In the genomic region with DNA sequence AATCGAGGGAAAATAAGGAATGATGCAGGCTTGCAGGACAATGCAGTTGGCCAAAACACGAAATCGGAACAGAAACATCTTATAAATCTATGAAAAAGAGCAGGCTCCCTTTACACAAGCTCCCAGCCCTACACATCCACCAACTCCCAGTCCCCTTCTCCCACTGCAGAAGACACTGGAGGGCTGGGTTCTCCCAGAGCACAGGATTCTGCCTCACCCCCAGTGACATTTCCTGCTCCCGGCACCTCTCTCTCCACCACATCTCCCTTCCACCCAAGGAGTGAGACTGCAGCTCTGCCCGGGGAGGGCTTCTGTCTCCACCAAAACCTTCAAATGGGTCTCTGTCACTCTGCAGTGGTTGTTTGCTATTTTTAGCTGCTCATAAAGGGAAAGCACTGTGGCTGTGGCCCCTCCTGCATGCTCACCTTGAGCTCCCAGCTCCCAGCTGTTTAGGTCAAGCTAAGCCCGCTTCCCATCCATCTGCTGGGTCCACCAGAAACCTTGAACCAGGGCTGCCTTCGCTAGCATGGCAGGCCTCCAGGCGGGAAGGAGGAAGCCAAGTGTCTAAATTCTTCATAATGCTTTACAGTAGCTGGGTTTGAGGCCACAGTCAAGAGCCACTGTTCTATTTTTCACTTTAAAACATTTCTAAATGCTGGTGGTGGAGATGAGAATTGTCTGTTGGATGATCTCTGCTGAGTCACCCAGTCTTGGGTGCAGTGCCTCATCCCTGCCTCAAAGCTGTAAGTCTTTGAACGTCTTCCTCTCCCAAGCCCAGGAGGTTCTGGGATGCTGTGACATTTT, we compare ENCODE assay signal across 8 cellular contexts. TPM values are rescaled to one million over a fixed set of nuclear protein-coding genes. Genes with fewer than 3 reads are reported as not detected.
DNase-seq lines count a peak whose midpoint lies in the region; ATAC-seq and TF ChIP-seq lines count a peak whose summit lies in the region.

No MANE protein-coding gene starts in this region.

- dilution Hi-C loops in mammary epithelial cell (cut with HindIII; ENCODE audit: low sequenced_read_pairs) = no loop called here

- TF ChIP-seq POLR2A in ovary (IDR thresholded peaks at IDR 0.05) = no peak

- CTCF ChIA-PET in mammary epithelial cell (lab: Charles Lee; ENCODE audit: low non-redundant PET) = interaction anchor here (0.9 kb wide), 1 partner anchor 49 kb away, joined by 3 read pairs; no protein-coding TSS in a partner anchor

- no peaks in the 10 kb centered on the region for H4K20me1 ChIP-seq in Loucy (ENCODE audit: insufficient read depth, low read length, poor library complexity, severe bottlenecking)
- H4K20me1 ChIP-seq in mammary epithelial cell (ENCODE audit: insufficient read depth, low read length) = no peaks in the 10 kb centered on the region

- peak overlapping the region; percentile 87; the same call in 1 of the 2 replicates for H3K27ac ChIP-seq in C4-2B
- H3K27ac ChIP-seq in mammary epithelial cell (ENCODE audit: insufficient read depth, low read depth, low read length) = peak overlapping the region; percentile 83
- H3K27ac ChIP-seq in ovary = peak overlapping the region in 1 of 2 donors; percentile 63

- no peak for ATAC-seq in HG03460 (IDR thresholded peaks at IDR 0.05; ENCODE audit: unreplicated experiment)
- ATAC-seq in GM21786 (IDR thresholded peaks at IDR 0.05; ENCODE audit: unreplicated experiment) = no peak

- H3F3A ChIP-seq in Loucy (ENCODE audit: low read depth) = peaks cover 14% of the 10 kb centered on the region; the same call in 1 of the 2 replicates

- H3K9me3 ChIP-seq in Loucy (ENCODE audit: insufficient read depth, low read depth, low read length) (no peaks in the 10 kb centered on the region), mammary epithelial cell (replicated peaks; ENCODE audit: insufficient read depth, low read length) (no peaks in the 10 kb centered on the region), ovary (no peaks in the 10 kb centered on the region)

- no peaks in the 10 kb centered on the region for H3K27me3 ChIP-seq in Loucy (ENCODE audit: insufficient read depth, low read length, poor library complexity, severe bottlenecking)
- H3K27me3 ChIP-seq in mammary epithelial cell (ENCODE audit: insufficient read depth, low read length) = no peaks in the 10 kb centered on the region
- no peaks in the 10 kb centered on the region for H3K27me3 ChIP-seq in ovary

- H3K79me2 ChIP-seq in Loucy (ENCODE audit: insufficient read depth, low read length) (no peaks in the 10 kb centered on the region), mammary epithelial cell (ENCODE audit: insufficient read depth, low read length) (peaks cover 16% of the 10 kb centered on the region)

- TF ChIP-seq EP300 in ovary (IDR thresholded peaks at IDR 0.05) = no peak

- in situ Hi-C loops in mammary epithelial cell (cut with MboI; ENCODE audit: low sequenced_read_pairs in 2 of 2) = no loop called here

- H3K4me3 ChIP-seq in Loucy (ENCODE audit: low read length, poor library complexity, severe bottlenecking) (peak overlapping the region; percentile 31), mammary epithelial cell (replicated peaks in 1 of 3; ENCODE audit: insufficient read depth in 1 of 3, low read depth in 2 of 3, low read length in 3 of 3) (no peak overlapping the region), ovary (no peak overlapping the region)

- peak; percentile 68 for DNase-seq in mammary epithelial cell
- DNase-seq in ovary = peak in 4 of 5 donors; percentile 70 to 81 (median 78)
- no peak for DNase-seq in T-helper 9 cell
- DNase-seq in activated CD4-positive, alpha-beta T cell treated with anti-CD3 and anti-CD28 coated beads, Interleukin-2, amount 50 U/mL, for 1 hour = no peak

- BruUV-seq in mammary epithelial cell (replicated peaks; lab: Mats Ljungman, UMichigan) = no TSS peak

- intact Hi-C loops in mammary epithelial cell (cut with micrococcal nuclease) (no loop called here), ovary (cut with DNase I) (loop anchor here in 2 of 4 donors (10.0 kb wide), 2 partner anchors 48 to 72 kb away; no protein-coding TSS in a partner anchor)

- H3K36me3 ChIP-seq in Loucy (ENCODE audit: insufficient read depth, low read length) (no peaks in the 10 kb centered on the region), mammary epithelial cell (ENCODE audit: insufficient read depth, low read length) (no peaks in the 10 kb centered on the region), ovary (no peaks in the 10 kb centered on the region)

- 75% methylated on average over 9 of the region's 9 CpGs for WGBS in mammary epithelial cell (ENCODE audit: low coverage, missing lambda C conversion rate)
- WGBS in ovary, 3 donors = 27 to 39% (median 37%) methylated on average over 9 of the region's 9 CpGs

- H3K4me1 ChIP-seq in Loucy (ENCODE audit: insufficient read depth, low read length, poor library complexity, severe bottlenecking) = peaks cover 43% of the 10 kb centered on the region
- peaks cover 44% of the 10 kb centered on the region for H3K4me1 ChIP-seq in mammary epithelial cell (ENCODE audit: insufficient read depth, low read length)
- H3K4me1 ChIP-seq in ovary (ENCODE audit: insufficient read depth) = peaks cover 24% of the 10 kb centered on the region

- TF ChIP-seq CTCF in C4-2B (conservative IDR thresholded peaks at IDR 0.05) = no peak
- no peak for TF ChIP-seq CTCF in Loucy (conservative IDR thresholded peaks at IDR 0.05; ENCODE audit: low read length)
- no peak for TF ChIP-seq CTCF in mammary epithelial cell (conservative IDR thresholded peaks at IDR 0.05 in 1 of 2, IDR thresholded peaks at IDR 0.05 in 1 of 2; ENCODE audit: extremely low read depth in 1 of 2, insufficient read depth in 1 of 2, low read depth in 1 of 2, low read length in 2 of 2)
- no peak for TF ChIP-seq CTCF in ovary (IDR thresholded peaks at IDR 0.05)

- H3K9ac ChIP-seq in Loucy (ENCODE audit: low read depth, low read length, poor library complexity, severe bottlenecking) (peak overlapping the region; percentile 52), mammary epithelial cell (ENCODE audit: insufficient read depth, low read length) (no peak overlapping the region)

- H3K4me2 ChIP-seq in Loucy (ENCODE audit: low read depth, low read length, poor library complexity, severe bottlenecking) (peak overlapping the region; percentile 72), mammary epithelial cell (ENCODE audit: insufficient read depth, low read depth, low read length) (peak overlapping the region; percentile 41)

- H2AFZ ChIP-seq in Loucy (ENCODE audit: low read length) (peak overlapping the region; percentile 36; the same call in 1 of the 2 replicates), mammary epithelial cell (ENCODE audit: low read depth, low read length) (peak overlapping the region; percentile 57)

- no peaks in the 10 kb centered on the region for H3K9me2 ChIP-seq in Loucy (replicated peaks; ENCODE audit: low read depth, low read length)

RNA-seq across cellular contexts. Expression of gene C2CD2, which starts 3.3 kb away (rescaled TPM):
- total RNA-seq in mammary epithelial cell (10 to 100 TPM; 29.1 to 36.7 TPM), ovary (10 to 100 TPM; 24.2 to 58.6 (median 37.4) TPM)
- polyA plus RNA-seq in mammary epithelial cell (28.0 TPM), ovary (10 to 100 TPM; 18.9 to 61.5 TPM)
- polyA minus RNA-seq in mammary epithelial cell = 90.3 TPM

RNA-seq across cellular contexts. Expression of gene ZBTB21, which starts 53.0 kb away (rescaled TPM):
- total RNA-seq in mammary epithelial cell (10 to 100 TPM; 16.3 to 22.4 TPM), ovary (10 to 100 TPM; 18.7 to 41.4 (median 23.4) TPM)
- polyA plus RNA-seq in mammary epithelial cell (6.7 TPM), ovary (1 to 10 TPM; 4.1 to 6.2 TPM)
- polyA minus RNA-seq in mammary epithelial cell = 11.0 TPM

Comparison
In these comparisons a context has a peak if more than half of its experiments do, and no peak if none do; other contexts are left out.
1. DNase-seq: peak in mammary epithelial cell (single experiment) and ovary (4 of 5); none in T-helper 9 cell (single experiment) and activated CD4-positive, alpha-beta T cell treated with anti-CD3 and anti-CD28 coated beads, Interleukin-2, amount 50 U/mL, for 1 hour (single experiment).